Comparison of ENCODE assay signal across 19 cellular contexts in genomic region chr9:134930404-134930803, GRCh38. TPM values are rescaled to one million over a fixed set of nuclear protein-coding genes. Genes with fewer than 3 reads are reported as not detected.
DNase-seq lines count a peak whose midpoint lies in the region; ATAC-seq, FAIRE-seq and TF ChIP-seq lines count a peak whose summit lies in the region.
"Had no signal": no experiment of that assay in that cellular context is flagged by ENCODE, and none has a peak within 500 bp of the region (broad histone marks: within the 10 kb centered on the region; RNA-seq: fewer than 3 reads in every experiment).

No MANE protein-coding gene starts in this region.

- intact Hi-C loops in kidney (cut with DNase I) (no loop called here), adrenal gland (cut with DNase I) (no loop called here), left cardiac atrium (cut with DNase I) (no loop called here)
- intact Hi-C loops in activated T-helper 1 cell treated with anti-CD3 and anti-CD28 coated beads, Interleukin-12 subunit alpha, Interleukin-12 subunit beta, Interleukin-2, Interleukin-4 antibody, amounts not matched to agents 30 ng/mL and 10 ng/mL and 1 ng/mL, durations not matched to agents 14 hours and 24 hours and 36 hours (cut with micrococcal nuclease) = no loop called here

- no peak overlapping the region for H3K4me3 Mint-ChIP-seq in activated T-helper 1 cell treated with anti-CD3 and anti-CD28 coated beads, Interleukin-12 subunit alpha, Interleukin-12 subunit beta, Interleukin-2, Interleukin-4 antibody, amounts not matched to agents 30 ng/mL and 10 ng/mL and 1 ng/mL, durations not matched to agents 14 hours and 24 hours and 36 hours
- H3K4me3 Mint-ChIP-seq: activated naive CD4-positive, alpha-beta T cell treated with anti-CD3 and anti-CD28 coated beads for 36 hours; stimulated activated naive CD8-positive, alpha-beta T cell treated with anti-CD3 and anti-CD28 coated beads, Interleukin-15, amount 100 ng/mL, for 72 hours; T-helper 2 cell treated with Interferon-gamma antibody and Interleukin-4, amounts not matched to agents 5 μg/mL and 100 μg/mL, for 36 hours had no signal

- 85 to 89% (median 87%) methylated on average over 10 to 13 of the region's 13 CpGs for WGBS in adrenal gland, 4 donors

- no peak for DNase-seq in GM18507 (ENCODE audit: extremely low spot score, insufficient read length, low read depth)
- DNase-seq in GM20000 (ENCODE audit: low spot score) = peak; percentile 39
- DNase-seq in kidney = peak; percentile 58
- no peak for DNase-seq in activated T-helper 1 cell treated with anti-CD3 and anti-CD28 coated beads, Interleukin-12 subunit alpha, Interleukin-12 subunit beta, Interleukin-2, Interleukin-4 antibody, amounts not matched to agents 30 ng/mL and 10 ng/mL and 1 ng/mL, durations not matched to agents 14 hours and 24 hours and 36 hours (ENCODE audit: low spot score)
- DNase-seq in adrenal gland = no peak
- DNase-seq in NCI-H1930 (lab: John Stamatoyannopoulos, UW) = no peak
- DNase-seq in left cardiac atrium = no peak
- DNase-seq: activated naive CD4-positive, alpha-beta T cell treated with anti-CD3 and anti-CD28 coated beads for 36 hours; C1 segment of cervical spinal cord; caudate nucleus; mammary epithelial cell; NCI-H2029 treated with DMSO at 0.1 percent for 48 hours; PC-9; stimulated activated naive CD8-positive, alpha-beta T cell treated with anti-CD3 and anti-CD28 coated beads, Interleukin-15, amount 100 ng/mL, for 72 hours had no signal

- no peak for TF ChIP-seq POLR2A in adrenal gland (IDR thresholded peaks at IDR 0.05)

- FAIRE-seq in GM18507 (lab: Jason Lieb, UNC) (peak; percentile 83), kidney (lab: Jason Lieb, UNC) (no peak)
- FAIRE-seq: G401.6 had no signal

- H3K4me3 ChIP-seq in kidney (ENCODE audit: low read length in 2 of 2) = no peak overlapping the region
- no peak overlapping the region for H3K4me3 ChIP-seq in adrenal gland
- H3K4me3 ChIP-seq: hepatocyte, PC-9 had no signal

- no peak overlapping the region for H3K27ac Mint-ChIP-seq in activated T-helper 1 cell treated with anti-CD3 and anti-CD28 coated beads, Interleukin-12 subunit alpha, Interleukin-12 subunit beta, Interleukin-2, Interleukin-4 antibody, amounts not matched to agents 30 ng/mL and 10 ng/mL and 1 ng/mL, durations not matched to agents 14 hours and 24 hours and 36 hours
- H3K27ac Mint-ChIP-seq: activated naive CD4-positive, alpha-beta T cell treated with anti-CD3 and anti-CD28 coated beads for 36 hours; stimulated activated naive CD8-positive, alpha-beta T cell treated with anti-CD3 and anti-CD28 coated beads, Interleukin-15, amount 100 ng/mL, for 72 hours; T-helper 2 cell treated with Interferon-gamma antibody and Interleukin-4, amounts not matched to agents 5 μg/mL and 100 μg/mL, for 36 hours had no signal

- H3K27me3 Mint-ChIP-seq in activated T-helper 1 cell treated with anti-CD3 and anti-CD28 coated beads, Interleukin-12 subunit alpha, Interleukin-12 subunit beta, Interleukin-2, Interleukin-4 antibody, amounts not matched to agents 30 ng/mL and 10 ng/mL and 1 ng/mL, durations not matched to agents 14 hours and 24 hours and 36 hours (ENCODE audit: insufficient read depth) = peaks cover 1% of the 10 kb centered on the region

- no peaks in the 10 kb centered on the region for H3K27me3 ChIP-seq in adrenal gland
- H3K27me3 ChIP-seq: hepatocyte had no signal

- H3K4me1 ChIP-seq in kidney (ENCODE audit: control insufficient read depth in 1 of 2, insufficient read depth in 1 of 2, low read depth in 1 of 2, low read length in 2 of 2) (no peaks in the 10 kb centered on the region), adrenal gland (replicated peaks in 1 of 2) (no peaks in the 10 kb centered on the region)
- H3K4me1 ChIP-seq: parathyroid adenoma had no signal

- no peaks in the 10 kb centered on the region for H3K9me3 Mint-ChIP-seq in activated T-helper 1 cell treated with anti-CD3 and anti-CD28 coated beads, Interleukin-12 subunit alpha, Interleukin-12 subunit beta, Interleukin-2, Interleukin-4 antibody, amounts not matched to agents 30 ng/mL and 10 ng/mL and 1 ng/mL, durations not matched to agents 14 hours and 24 hours and 36 hours
- H3K9me3 Mint-ChIP-seq: activated naive CD4-positive, alpha-beta T cell treated with anti-CD3 and anti-CD28 coated beads for 36 hours; stimulated activated naive CD8-positive, alpha-beta T cell treated with anti-CD3 and anti-CD28 coated beads, Interleukin-15, amount 100 ng/mL, for 72 hours; T-helper 2 cell treated with Interferon-gamma antibody and Interleukin-4, amounts not matched to agents 5 μg/mL and 100 μg/mL, for 36 hours had no signal

- H3K27ac ChIP-seq in kidney (ENCODE audit: low read depth in 2 of 2, low read length in 2 of 2) (no peak overlapping the region), adrenal gland (no peak overlapping the region)
- H3K27ac ChIP-seq: hepatocyte, parathyroid adenoma, PC-9 had no signal

- H3K9me3 ChIP-seq in kidney (ENCODE audit: control insufficient read depth in 1 of 2, low read length in 2 of 2) = no peaks in the 10 kb centered on the region
- H3K9me3 ChIP-seq in adrenal gland (replicated peaks in 1 of 3) = no peaks in the 10 kb centered on the region

- H3K36me3 Mint-ChIP-seq in activated T-helper 1 cell treated with anti-CD3 and anti-CD28 coated beads, Interleukin-12 subunit alpha, Interleukin-12 subunit beta, Interleukin-2, Interleukin-4 antibody, amounts not matched to agents 30 ng/mL and 10 ng/mL and 1 ng/mL, durations not matched to agents 14 hours and 24 hours and 36 hours (ENCODE audit: low read depth) = no peaks in the 10 kb centered on the region

- TF ChIP-seq CTCF in GM20000 (IDR thresholded peaks at IDR 0.05; ENCODE audit: extremely low read depth, missing control alignments) = no peak
- TF ChIP-seq CTCF in kidney (IDR thresholded peaks at IDR 0.05; ENCODE audit: borderline replicate concordance, extremely low read depth, insufficient read depth) = no peak
- TF ChIP-seq CTCF in adrenal gland (IDR thresholded peaks at IDR 0.05) = no peak

- no peak overlapping the region for H3K9ac ChIP-seq in kidney (ENCODE audit: low read length in 2 of 2)
- H3K9ac ChIP-seq: parathyroid adenoma had no signal

- H3K36me3 ChIP-seq in kidney (ENCODE audit: control insufficient read depth in 1 of 2, insufficient read depth in 2 of 2, low read length in 2 of 2) (no peaks in the 10 kb centered on the region), adrenal gland (replicated peaks in 1 of 2) (no peaks in the 10 kb centered on the region)

- H3K4me1 Mint-ChIP-seq in activated T-helper 1 cell treated with anti-CD3 and anti-CD28 coated beads, Interleukin-12 subunit alpha, Interleukin-12 subunit beta, Interleukin-2, Interleukin-4 antibody, amounts not matched to agents 30 ng/mL and 10 ng/mL and 1 ng/mL, durations not matched to agents 14 hours and 24 hours and 36 hours (ENCODE audit: low read depth) = no peaks in the 10 kb centered on the region
- H3K4me1 Mint-ChIP-seq: stimulated activated naive CD8-positive, alpha-beta T cell treated with anti-CD3 and anti-CD28 coated beads, Interleukin-15, amount 100 ng/mL, for 72 hours had no signal

- peak; percentile 56 for ATAC-seq in HG03064 (IDR thresholded peaks at IDR 0.05; ENCODE audit: low read depth, unreplicated experiment)
- no peak for ATAC-seq in left cardiac atrium
- ATAC-seq: stimulated activated naive CD8-positive, alpha-beta T cell treated with anti-CD3 and anti-CD28 coated beads, Interleukin-15, amount 100 ng/mL, for 72 hours had no signal

RNA-seq across cellular contexts. Expression of gene FCN1, which starts 12.7 kb away (rescaled TPM):
- 13.0 TPM for total RNA-seq in kidney
- polyA plus RNA-seq in kidney (ENCODE audit: insufficient read depth, low read depth, low replicate concordance) = 3.2 TPM
- total RNA-seq in activated T-helper 1 cell treated with anti-CD3 and anti-CD28 coated beads, Interleukin-12 subunit alpha, Interleukin-12 subunit beta, Interleukin-2, Interleukin-4 antibody, amounts not matched to agents 30 ng/mL and 10 ng/mL and 1 ng/mL, durations not matched to agents 14 hours and 24 hours and 36 hours = not detected in 2 replicates
- 1 to 10 TPM in 6 of 8 donors, under 1 TPM in 1, not detected in 1; 0.57 to 6.2 (median 2.1) TPM for total RNA-seq in adrenal gland
- 1 to 10 TPM in 2 of 3 donors, under 1 TPM in 1; 0.68 to 7.0 (median 3.1) TPM for polyA plus RNA-seq in adrenal gland
- total RNA-seq in left cardiac atrium = 10 to 100 TPM in 1 of 2 donors, 1 to 10 TPM in 1; 5.7 to 12.0 TPM
- total RNA-seq: activated naive CD4-positive, alpha-beta T cell treated with anti-CD3 and anti-CD28 coated beads for 36 hours; hepatocyte; mammary epithelial cell; PC-9 had no signal
- polyA plus RNA-seq: hepatocyte, mammary epithelial cell had no signal

RNA-seq across cellular contexts. Expression of gene FCN2, which starts 49.8 kb away (rescaled TPM):
- total RNA-seq in kidney (3.6 TPM), adrenal gland (10 to 100 TPM; 24.0 to 87.0 (median 31.8) TPM), left cardiac atrium (1 to 10 TPM in 1 of 2 donors, not detected in 1; 2.0 TPM)
- polyA plus RNA-seq in kidney (ENCODE audit: insufficient read depth, low read depth, low replicate concordance) (2.8 TPM), adrenal gland (10 to 100 TPM; 21.6 to 99.6 (median 32.9) TPM)
- not detected in 2 replicates for total RNA-seq in activated T-helper 1 cell treated with anti-CD3 and anti-CD28 coated beads, Interleukin-12 subunit alpha, Interleukin-12 subunit beta, Interleukin-2, Interleukin-4 antibody, amounts not matched to agents 30 ng/mL and 10 ng/mL and 1 ng/mL, durations not matched to agents 14 hours and 24 hours and 36 hours
- total RNA-seq: activated naive CD4-positive, alpha-beta T cell treated with anti-CD3 and anti-CD28 coated beads for 36 hours; hepatocyte; mammary epithelial cell; PC-9 had no signal
- polyA plus RNA-seq: hepatocyte, mammary epithelial cell had no signal

Comparison
In these comparisons a context has a peak if more than half of its experiments do, and no peak if none do; other contexts are left out.
1. DNase-seq: peak in GM20000 (single experiment) and kidney (single experiment); none in GM18507 (single experiment), activated T-helper 1 cell treated with anti-CD3 and anti-CD28 coated beads, Interleukin-12 subunit alpha, Interleukin-12 subunit beta, Interleukin-2, Interleukin-4 antibody, amounts not matched to agents 30 ng/mL and 10 ng/mL and 1 ng/mL, durations not matched to agents 14 hours and 24 hours and 36 hours (single experiment), adrenal gland (0 of 7), NCI-H1930 (0 of 2) and left cardiac atrium (single experiment).